Comparison of ENCODE assay signal across 13 cellular contexts in the genomic region with DNA sequence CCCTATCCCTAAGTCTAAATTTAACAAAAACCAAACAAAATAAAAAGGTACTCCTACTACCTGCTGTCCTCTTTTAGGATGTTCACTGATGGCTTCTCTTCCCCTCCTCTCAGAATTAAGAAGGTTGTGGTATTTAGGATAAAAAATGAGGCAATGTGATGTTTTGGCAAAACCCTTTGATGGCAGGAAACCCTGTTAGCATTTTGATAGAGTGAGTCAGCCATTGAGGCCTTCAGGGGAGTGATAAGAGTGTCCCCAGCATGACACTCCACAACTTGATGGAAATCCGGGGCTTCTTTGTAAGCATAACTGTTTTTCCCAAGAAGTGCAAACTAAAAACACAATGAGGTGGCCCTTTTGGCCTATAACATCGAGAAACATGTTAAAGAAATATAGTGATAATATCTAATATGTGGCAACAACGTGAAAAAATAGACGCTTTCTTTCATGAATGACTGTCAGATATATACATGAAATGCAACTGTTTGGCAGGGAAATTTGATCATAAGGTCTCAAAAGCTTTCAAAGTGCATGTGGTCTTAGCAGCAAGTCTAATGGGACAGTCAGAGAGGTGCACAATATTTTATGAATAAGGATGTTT. TPM values are rescaled to one million over a fixed set of nuclear protein-coding genes. Genes with fewer than 3 reads are reported as not detected.
DNase-seq lines count a peak whose midpoint lies in the region; ATAC-seq and TF ChIP-seq lines count a peak whose summit lies in the region.
"Had no signal": no experiment of that assay in that cellular context is flagged by ENCODE, and none has a peak within 500 bp of the region (broad histone marks: within the 10 kb centered on the region; RNA-seq: fewer than 3 reads in every experiment).

No MANE protein-coding gene starts in this region.

- in situ Hi-C loops in Panc1 (cut with HindIII; ENCODE audit: low pct_unique_long_range_greater_than_20kb, low sequenced_read_pairs) (no loop called here), brain microvascular endothelial cell (cut with HindIII; ENCODE audit: low pct_ligation_motif_present, low sequenced_read_pairs) (no loop called here)

- no peaks in the 10 kb centered on the region for H3K27me3 Mint-ChIP-seq in naive thymus-derived CD4-positive, alpha-beta T cell

- H3K4me3 Mint-ChIP-seq in naive thymus-derived CD4-positive, alpha-beta T cell: peak overlapping the region in 8 of 10 donors; percentile 7 to 65 (median 21)

- TF ChIP-seq CTCF in Panc1 (IDR thresholded peaks at IDR 0.05) (no peak), brain microvascular endothelial cell (IDR thresholded peaks at IDR 0.05; ENCODE audit: low read depth, low read length, missing control alignments) (no peak)

- no TSS peak for BruUV-seq in Panc1 (replicated peaks; lab: Mats Ljungman, UMichigan)

- no peaks in the 10 kb centered on the region for H3K9me3 ChIP-seq in Panc1 (ENCODE audit: control insufficient read depth, insufficient read depth, low read depth, low read length)
- H3K9me3 ChIP-seq in naive thymus-derived CD4-positive, alpha-beta T cell (ENCODE audit: control insufficient read depth in 2 of 3, low read length in 3 of 3): no peaks in the 10 kb centered on the region
- H3K9me3 ChIP-seq: Peyer's patch, prostate gland had no signal

- POLR2A ChIA-PET in Panc1 (lab: Charles Lee): no interaction called here
- POLR2A ChIA-PET in naive thymus-derived CD4-positive, alpha-beta T cell (lab: Charles Lee): no interaction called here

- H3K9me3 Mint-ChIP-seq in naive thymus-derived CD4-positive, alpha-beta T cell: peaks cover 0 to 7% (median 0%) of the 10 kb centered on the region in 11 donors

- CTCF ChIA-PET in Panc1 (lab: Charles Lee): no interaction called here
- CTCF ChIA-PET in naive thymus-derived CD4-positive, alpha-beta T cell (lab: Charles Lee): no interaction called here

- H3K36me3 ChIP-seq in Panc1 (ENCODE audit: control insufficient read depth, insufficient read depth, low read length) (no peaks in the 10 kb centered on the region), brain microvascular endothelial cell (replicated peaks) (no peaks in the 10 kb centered on the region)
- H3K36me3 ChIP-seq in naive thymus-derived CD4-positive, alpha-beta T cell (ENCODE audit: control insufficient read depth in 2 of 3, insufficient read depth in 3 of 3, low read length in 3 of 3): no peaks in the 10 kb centered on the region
- H3K36me3 ChIP-seq: Peyer's patch, prostate gland had no signal

- peaks cover 0 to 4% (median 1%) of the 10 kb centered on the region in 5 donors for H3K36me3 Mint-ChIP-seq in naive thymus-derived CD4-positive, alpha-beta T cell

- no peak overlapping the region for H3K27ac ChIP-seq in Panc1 (ENCODE audit: low read length)
- peak overlapping the region; percentile 66 for H3K27ac ChIP-seq in brain microvascular endothelial cell
- no peak overlapping the region for H3K27ac ChIP-seq in naive thymus-derived CD4-positive, alpha-beta T cell (ENCODE audit: low read depth, low read length)
- H3K27ac ChIP-seq: Peyer's patch, prostate gland had no signal

- intact Hi-C loops in Panc1 (cut with micrococcal nuclease; ENCODE audit: unreplicated experiment): no loop called here
- intact Hi-C loops in naive thymus-derived CD4-positive, alpha-beta T cell (cut with micrococcal nuclease): loop anchor here in 1 of 2 donors (1.0 to 2.0 kb wide), 2 partner anchors 10 to 19 kb away; no protein-coding TSS in a partner anchor

- peak; percentile 31 to 41 for ATAC-seq in activated CD4-positive, CD25-positive, alpha-beta regulatory T cell treated with anti-CD3 and anti-CD28 coated beads, Interleukin-2, amount 50 U/mL, for 24 hours
- 0 out of 2 replicates have a peak, but pooled peaks have one; percentile 54 for ATAC-seq in Panc1
- no peak for ATAC-seq in naive thymus-derived CD4-positive, alpha-beta T cell
- no peak for ATAC-seq in GM18519 (IDR thresholded peaks at IDR 0.05; ENCODE audit: low FRiP score, unreplicated experiment)
- ATAC-seq in HG03039 (IDR thresholded peaks at IDR 0.05; ENCODE audit: unreplicated experiment): no peak

- no peak for DNase-seq in activated CD4-positive, CD25-positive, alpha-beta regulatory T cell treated with anti-CD3 and anti-CD28 coated beads, Interleukin-2, amount 50 U/mL, for 72 hours
- DNase-seq in Panc1 (ENCODE audit: low read depth, low spot score) (no peak), brain microvascular endothelial cell (peak; percentile 71), NCI-H774 (lab: John Stamatoyannopoulos, UW) (no peak)
- peak in 3 of 9 donors; percentile 19 to 29 (median 25) for DNase-seq in naive thymus-derived CD4-positive, alpha-beta T cell
- DNase-seq: 8988T, cortex of kidney, NCI-H1417 treated with DMSO at 0.1 percent for 48 hours, Peyer's patch had no signal

- H3K4me3 ChIP-seq in Panc1 (ENCODE audit: low read depth in 2 of 2, low read length in 2 of 2) (no peak overlapping the region), brain microvascular endothelial cell (ENCODE audit: low read depth, low read length) (no peak overlapping the region)
- no peak overlapping the region for H3K4me3 ChIP-seq in naive thymus-derived CD4-positive, alpha-beta T cell (ENCODE audit: low read length)
- H3K4me3 ChIP-seq: Peyer's patch, prostate gland had no signal

- peaks cover 34 to 68% (median 56%) of the 10 kb centered on the region in 7 donors for H3K4me1 Mint-ChIP-seq in naive thymus-derived CD4-positive, alpha-beta T cell

- H3K27ac Mint-ChIP-seq in naive thymus-derived CD4-positive, alpha-beta T cell: peak overlapping the region in 8 of 9 donors; percentile 1 to 83 (median 37)

- peaks cover 15% of the 10 kb centered on the region for H3K4me1 ChIP-seq in Panc1 (ENCODE audit: control insufficient read depth, insufficient read depth, low read length)
- peaks cover 25 to 38% of the 10 kb centered on the region in 2 donors for H3K4me1 ChIP-seq in naive thymus-derived CD4-positive, alpha-beta T cell (ENCODE audit: control insufficient read depth in 2 of 2, insufficient read depth in 2 of 2, low read length in 2 of 2)
- H3K4me1 ChIP-seq: prostate gland had no signal

- H3K27me3 ChIP-seq in Panc1 (ENCODE audit: control insufficient read depth, insufficient read depth, low read length) (no peaks in the 10 kb centered on the region), brain microvascular endothelial cell (replicated peaks) (no peaks in the 10 kb centered on the region)
- no peaks in the 10 kb centered on the region for H3K27me3 ChIP-seq in naive thymus-derived CD4-positive, alpha-beta T cell (ENCODE audit: control insufficient read depth in 2 of 2, insufficient read depth in 2 of 2, low read length in 2 of 2)
- H3K27me3 ChIP-seq: Peyer's patch had no signal

RNA-seq across cellular contexts. Expression of gene PRTFDC1, which starts 55.0 kb away (rescaled TPM):
- 3.0 TPM for total RNA-seq in Panc1 (2021; ENCODE audit: unreplicated experiment)
- 3.5 TPM for polyA plus RNA-seq in Panc1 (2012; ENCODE audit: insufficient read length)
- total RNA-seq in naive thymus-derived CD4-positive, alpha-beta T cell: 1 to 10 TPM in 1 of 5 experiments, under 1 TPM in 4; 0.51 to 1.7 (median 0.88) TPM
- under 1 TPM; 0.13 to 0.69 TPM for polyA plus RNA-seq in naive thymus-derived CD4-positive, alpha-beta T cell

Comparison
In these comparisons a context has a peak if more than half of its experiments do, and no peak if none do; other contexts are left out.
1. ATAC-seq: peak in activated CD4-positive, CD25-positive, alpha-beta regulatory T cell treated with anti-CD3 and anti-CD28 coated beads, Interleukin-2, amount 50 U/mL, for 24 hours (2 of 2) and Panc1 (single experiment); none in naive thymus-derived CD4-positive, alpha-beta T cell (single experiment), GM18519 (single experiment) and HG03039 (single experiment).